Comparison of ENCODE assay signal across 22 cellular contexts in genomic region chr22:30026751-30027150, GRCh38. TPM values are rescaled to one million over a fixed set of nuclear protein-coding genes. Genes with fewer than 3 reads are reported as not detected.
A peak's percentile ranks its signal among the peaks of the same experiment; 100 is the strongest.
DNase-seq lines count a peak whose midpoint lies in the region; ATAC-seq and TF ChIP-seq lines count a peak whose summit lies in the region.
"Had no signal": no experiment of that assay in that cellular context is flagged by ENCODE, and none has a peak within 500 bp of the region (broad histone marks: within the 10 kb centered on the region; RNA-seq: fewer than 3 reads in every experiment).

No MANE protein-coding gene starts in this region.

- TF ChIP-seq POLR2A in upper lobe of left lung (IDR thresholded peaks at IDR 0.05) = no peak

- no peaks in the 10 kb centered on the region for H3K27me3 Mint-ChIP-seq in activated CD4-positive, alpha-beta T cell treated with anti-CD3 and anti-CD28 coated beads, Interleukin-2, amount 10 ng/mL, durations not matched to agents 7 days and 5 days

- TF ChIP-seq EP300 in upper lobe of left lung (IDR thresholded peaks at IDR 0.05) = no peak

- H3K27me3 ChIP-seq in esophagus (ENCODE audit: control insufficient read depth in 1 of 2, insufficient read depth in 2 of 2, low read length in 2 of 2) (no peaks in the 10 kb centered on the region), osteoblast (ENCODE audit: insufficient read depth, low read length) (no peaks in the 10 kb centered on the region), upper lobe of left lung (no peaks in the 10 kb centered on the region)
- H3K27me3 ChIP-seq: MG63, Peyer's patch had no signal

- WGBS in esophagus, 2 donors = 93 to 100% methylated on average over 2 of the region's 2 CpGs
- 67 to 81% methylated on average over 2 of the region's 2 CpGs for WGBS in upper lobe of left lung, 2 donors

- no peak overlapping the region for H3K4me3 Mint-ChIP-seq in activated CD4-positive, alpha-beta T cell treated with anti-CD3 and anti-CD28 coated beads, Interleukin-2, amount 10 ng/mL, durations not matched to agents 7 days and 5 days

- peaks cover 24% of the 10 kb centered on the region for H3K36me3 Mint-ChIP-seq in activated CD4-positive, alpha-beta T cell treated with anti-CD3 and anti-CD28 coated beads, Interleukin-2, amount 10 ng/mL, durations not matched to agents 7 days and 5 days (ENCODE audit: low read depth)

- H3K4me2 ChIP-seq in osteoblast (ENCODE audit: insufficient read depth, low read length) = no peak overlapping the region
- H3K4me2 ChIP-seq: KMS-11 had no signal

- CTCF ChIA-PET in activated CD4-positive, alpha-beta T cell treated with anti-CD3 and anti-CD28 coated beads, Interleukin-2, amount 10 ng/mL, durations not matched to agents 7 days and 5 days (lab: Charles Lee) = no interaction called here

- H2AFZ ChIP-seq in osteoblast (ENCODE audit: low read length) = no peak overlapping the region

- no peak for DNase-seq in activated CD4-positive, alpha-beta T cell treated with anti-CD3 and anti-CD28 coated beads, Interleukin-2, amount 10 ng/mL, durations not matched to agents 7 days and 5 days
- DNase-seq in activated CD4-positive, alpha-beta T cell treated with anti-CD3 and anti-CD28 coated beads for 1 hour = no peak
- DNase-seq in osteoblast (ENCODE audit: insufficient read length, low spot score, missing footprints) (peak; percentile 65), upper lobe of left lung (no peak), retina (no peak)
- DNase-seq: 8988T, C1 segment of cervical spinal cord, DMS 273 treated with DMSO at 0.1 percent for 48 hours, EL, H7, MG63, NCI-H1105, NCI-H1930, NCI-H2171, NCI-H774 had no signal

- peak overlapping the region; percentile 68 to 96 for H3K27ac ChIP-seq in esophagus (ENCODE audit: low read depth in 2 of 2, low read length in 1 of 2)
- H3K27ac ChIP-seq in osteoblast (ENCODE audit: low read depth, low read length) = no peak overlapping the region
- peak overlapping the region; percentile 19 to 55 (median 45) for H3K27ac ChIP-seq in upper lobe of left lung
- H3K27ac ChIP-seq: KMS-11 had no signal

- H3K4me1 ChIP-seq in esophagus (ENCODE audit: control insufficient read depth in 2 of 2, insufficient read depth in 2 of 2, low read length in 1 of 2) = peaks cover 0 to 22% of the 10 kb centered on the region in 2 donors
- peaks cover 6% of the 10 kb centered on the region for H3K4me1 ChIP-seq in osteoblast (ENCODE audit: insufficient read depth, low read length)
- H3K4me1 ChIP-seq in upper lobe of left lung = peaks cover 5 to 24% (median 17%) of the 10 kb centered on the region in 4 donors

- H3K79me2 ChIP-seq in osteoblast (ENCODE audit: insufficient read depth, low read length) = no peaks in the 10 kb centered on the region

- TF ChIP-seq CTCF in osteoblast (IDR thresholded peaks at IDR 0.05; ENCODE audit: extremely low read depth, low read depth, low read length) = no peak
- no peak for TF ChIP-seq CTCF in upper lobe of left lung (IDR thresholded peaks at IDR 0.05)

- H3K9me3 Mint-ChIP-seq in activated CD4-positive, alpha-beta T cell treated with anti-CD3 and anti-CD28 coated beads, Interleukin-2, amount 10 ng/mL, durations not matched to agents 7 days and 5 days = no peaks in the 10 kb centered on the region

- H4K20me1 ChIP-seq in osteoblast (ENCODE audit: insufficient read depth, low read length) = peaks cover 5% of the 10 kb centered on the region

- H3K9me3 ChIP-seq in esophagus (ENCODE audit: control insufficient read depth in 2 of 2, insufficient read depth in 1 of 2, low read depth in 1 of 2, low read length in 1 of 2) (no peaks in the 10 kb centered on the region), osteoblast (ENCODE audit: low read depth, low read length) (no peaks in the 10 kb centered on the region), upper lobe of left lung (no peaks in the 10 kb centered on the region)
- H3K9me3 ChIP-seq: MG63, Peyer's patch had no signal

- no peak for ATAC-seq in upper lobe of left lung (ENCODE audit: low FRiP score in 2 of 2)
- ATAC-seq in HG02571 (IDR thresholded peaks at IDR 0.05; ENCODE audit: unreplicated experiment) = no peak
- ATAC-seq in GM21737 (IDR thresholded peaks at IDR 0.05; ENCODE audit: unreplicated experiment) = no peak
- ATAC-seq: HepG2 had no signal

- peaks cover 14% of the 10 kb centered on the region for H3K4me1 Mint-ChIP-seq in activated CD4-positive, alpha-beta T cell treated with anti-CD3 and anti-CD28 coated beads, Interleukin-2, amount 10 ng/mL, durations not matched to agents 7 days and 5 days

- peak overlapping the region; percentile 1 for H3K27ac Mint-ChIP-seq in activated CD4-positive, alpha-beta T cell treated with anti-CD3 and anti-CD28 coated beads, Interleukin-2, amount 10 ng/mL, durations not matched to agents 7 days and 5 days

- peaks cover 22 to 31% of the 10 kb centered on the region in 2 donors for H3K36me3 ChIP-seq in esophagus (ENCODE audit: control insufficient read depth in 2 of 2, insufficient read depth in 2 of 2, low read length in 1 of 2)
- peaks cover 60% of the 10 kb centered on the region for H3K36me3 ChIP-seq in osteoblast (ENCODE audit: insufficient read depth, low read length)
- peaks cover 3 to 80% (median 57%) of the 10 kb centered on the region in 4 donors for H3K36me3 ChIP-seq in upper lobe of left lung

- H3K4me3 ChIP-seq in esophagus (ENCODE audit: low read depth in 1 of 2, low read length in 2 of 2) = no peak overlapping the region
- no peak overlapping the region for H3K4me3 ChIP-seq in osteoblast (ENCODE audit: insufficient read depth, low read length)
- H3K4me3 ChIP-seq in upper lobe of left lung = no peak overlapping the region
- H3K4me3 ChIP-seq: MG63, Peyer's patch had no signal

- POLR2A ChIA-PET in activated CD4-positive, alpha-beta T cell treated with anti-CD3 and anti-CD28 coated beads, Interleukin-2, amount 10 ng/mL, durations not matched to agents 7 days and 5 days (lab: Charles Lee) = no interaction called here

RNA-seq across cellular contexts. Expression of gene HORMAD2, which starts 53.5 kb away (rescaled TPM):
- total RNA-seq in activated CD4-positive, alpha-beta T cell treated with anti-CD3 and anti-CD28 coated beads, Interleukin-2, amount 10 ng/mL, durations not matched to agents 7 days and 5 days = not detected
- not detected for polyA plus RNA-seq in esophagus
- total RNA-seq in osteoblast = under 0.01 TPM in 2 replicates
- under 1 TPM in 1 of 6 donors, not detected in 5; 0.80 TPM for total RNA-seq in upper lobe of left lung
- total RNA-seq: H7, HepG2, NCI-H460, Peyer's patch had no signal
- polyA plus RNA-seq: HepG2 had no signal
